Comparison of ENCODE assay signal across 18 cellular contexts in genomic region chrX:107325467-107325866, GRCh38.
"Had no signal": no experiment of that assay in that cellular context is flagged by ENCODE, and none has a peak within 500 bp of the region (broad histone marks: within the 10 kb centered on the region; RNA-seq: fewer than 3 reads in every experiment).

No MANE protein-coding gene starts in this region.

- DNase-seq: effector memory CD4-positive, alpha-beta T cell; gastrocnemius medialis; heart right ventricle; left colon; left ventricle myocardium superior; occipital lobe; stimulated activated CD4-positive, alpha-beta T cell treated with anti-CD3 and anti-CD28 coated beads, Interleukin-12 subunit alpha, Interleukin-12 subunit beta, amount 100 ng/mL, for 4 hours; stimulated activated CD4-positive, alpha-beta T cell treated with anti-CD3 and anti-CD28 coated beads, Interleukin-2, amount 100 ng/mL, for 48 hours; stimulated activated naive CD8-positive, alpha-beta T cell treated with anti-CD3 and anti-CD28 coated beads, Interleukin-15, Interleukin-2, amounts not matched to agents 100 U/mL and 50 U/mL, for 24 hours; uterus had no signal

- H3K36me3 Mint-ChIP-seq: naive thymus-derived CD8-positive, alpha-beta T cell had no signal

- H3K27me3 ChIP-seq: tibial artery, uterus had no signal

- H3K36me3 ChIP-seq: esophagus muscularis mucosa, gastrocnemius medialis, heart right ventricle, pancreas, tibial artery, upper lobe of left lung, uterus had no signal

- ATAC-seq: gastrocnemius medialis; naive thymus-derived CD8-positive, alpha-beta T cell; stimulated activated naive CD8-positive, alpha-beta T cell treated with anti-CD3 and anti-CD28 coated beads, Interleukin-15, Interleukin-2, amounts not matched to agents 100 U/mL and 50 U/mL, for 24 hours had no signal

- H3K27me3 Mint-ChIP-seq: progenitor cell of endocrine pancreas had no signal

- H3K4me3 Mint-ChIP-seq: naive thymus-derived CD8-positive, alpha-beta T cell; neural crest cell had no signal

- H3K4me1 Mint-ChIP-seq: neural crest cell had no signal

- H3K27ac Mint-ChIP-seq: progenitor cell of endocrine pancreas had no signal

- H3K9me3 ChIP-seq: esophagus muscularis mucosa, gastrocnemius medialis, heart right ventricle, pancreas, tibial artery, upper lobe of left lung, uterus had no signal

- H3K4me1 ChIP-seq: gastrocnemius medialis, heart right ventricle, pancreas, upper lobe of left lung, uterus had no signal

- H3K4me3 ChIP-seq: esophagus muscularis mucosa, gastrocnemius medialis, heart right ventricle, pancreas, tibial artery, upper lobe of left lung, uterus had no signal

- H3K27ac ChIP-seq: epithelial cell of prostate, esophagus muscularis mucosa, gastrocnemius medialis, heart right ventricle, pancreas, tibial artery, upper lobe of left lung, uterus had no signal
